ENCODE assay signal across 7 cellular contexts in the genomic region with DNA sequence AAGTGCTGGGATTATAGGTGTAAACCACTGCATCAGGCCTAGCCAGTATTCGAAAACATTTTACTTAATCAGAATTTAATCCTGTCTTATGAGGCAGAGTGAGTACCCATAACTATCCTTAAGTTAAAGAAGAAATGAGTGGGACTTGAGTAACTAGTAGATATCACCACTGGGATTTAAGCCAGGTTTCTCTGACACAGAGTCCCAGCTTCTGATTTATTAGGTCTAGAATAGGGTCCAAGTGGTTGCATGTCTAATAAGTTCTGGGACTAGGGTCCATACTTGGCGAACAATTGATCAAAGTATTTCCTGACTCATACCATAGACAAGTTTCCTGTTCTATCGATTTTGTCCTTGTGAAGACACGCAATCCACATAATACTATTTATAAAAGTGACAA.
"Had no signal": no experiment of that assay in that cellular context is flagged by ENCODE, and none has a peak within 500 bp of the region (broad histone marks: within the 10 kb centered on the region; RNA-seq: fewer than 3 reads in every experiment).

No MANE protein-coding gene starts in this region.

- H3K4me3 Mint-ChIP-seq: IgD-negative memory B cell had no signal

- DNase-seq: IMR-90, KBM-7 had no signal

- H3K27ac Mint-ChIP-seq: IgD-negative memory B cell had no signal

- H3K4me1 Mint-ChIP-seq: IgD-negative memory B cell had no signal

- H3K4me3 ChIP-seq: K562 had no signal

- ATAC-seq: HepG2, K562 had no signal

- H3K36me3 Mint-ChIP-seq: IgD-negative memory B cell had no signal

- H3K27ac ChIP-seq: HL-60 had no signal

- FAIRE-seq: HepG2, HTR-8/SVneo, K562 had no signal
